Comparison of ENCODE assay signal across 14 cellular contexts in genomic region chr6:33896391-33897192, GRCh38.
DNase-seq lines count a peak whose midpoint lies in the region; ATAC-seq, FAIRE-seq and TF ChIP-seq lines count a peak whose summit lies in the region.
"Had no signal": no experiment of that assay in that cellular context is flagged by ENCODE, and none has a peak within 500 bp of the region (broad histone marks: within the 10 kb centered on the region; RNA-seq: fewer than 3 reads in every experiment).

No MANE protein-coding gene starts in this region.

- peak overlapping the region; percentile 58 for H3K27ac Mint-ChIP-seq in activated CD4-positive, alpha-beta T cell treated with anti-CD3 and anti-CD28 coated beads, Interleukin-2, amount 10 ng/mL, durations not matched to agents 24 days and 14 days

- peak; percentile 29 for FAIRE-seq in K562 (lab: Jason Lieb, UNC)
- FAIRE-seq: islet of Langerhans had no signal

- H4K20me1 ChIP-seq in K562 (replicated peaks; ENCODE audit: control insufficient read depth, insufficient read depth, low read length): no peaks in the 10 kb centered on the region

- in situ Hi-C loops in K562 (cut with MboI): no loop called here

- peaks cover 3% of the 10 kb centered on the region for H3K9me3 Mint-ChIP-seq in activated CD4-positive, alpha-beta T cell treated with anti-CD3 and anti-CD28 coated beads, Interleukin-2, amount 10 ng/mL, durations not matched to agents 24 days and 14 days

- peaks cover 51% of the 10 kb centered on the region for H3K4me1 Mint-ChIP-seq in activated CD4-positive, alpha-beta T cell treated with anti-CD3 and anti-CD28 coated beads, Interleukin-2, amount 10 ng/mL, durations not matched to agents 24 days and 14 days

- peaks cover 9% of the 10 kb centered on the region for H3K27me3 Mint-ChIP-seq in activated CD4-positive, alpha-beta T cell treated with anti-CD3 and anti-CD28 coated beads, Interleukin-2, amount 10 ng/mL, durations not matched to agents 24 days and 14 days

- H3K4me2 ChIP-seq in K562 (ENCODE audit: insufficient read depth, low read length) (0 out of 2 replicates have a peak overlapping the region, but pooled peaks have one; percentile 3), neuronal stem cell (ENCODE audit: insufficient read depth, low read length, poor library complexity, severe bottlenecking) (no peak overlapping the region)

- no peak overlapping the region for H3K27ac ChIP-seq in K562 (ENCODE audit: extremely low read depth, low read depth, low read length)
- H3K27ac ChIP-seq in neuronal stem cell (replicated peaks; ENCODE audit: low read length): no peak overlapping the region
- H3K27ac ChIP-seq: brain microvascular endothelial cell, thoracic aorta had no signal

- peak overlapping the region; percentile 13 for H3K23ac ChIP-seq in neuronal stem cell (ENCODE audit: low read depth, low read length, poor library complexity)

- H3K36me3 ChIP-seq in K562 (ENCODE audit: control insufficient read depth, insufficient read depth, low read length) (no peaks in the 10 kb centered on the region), neuronal stem cell (replicated peaks in 1 of 2; ENCODE audit: control insufficient read depth in 2 of 2, insufficient read depth in 2 of 2, low read length in 2 of 2) (no peaks in the 10 kb centered on the region)
- H3K36me3 ChIP-seq: brain microvascular endothelial cell, thoracic aorta, WERI-Rb-1 had no signal

- H2BK120ac ChIP-seq in neuronal stem cell (ENCODE audit: low read depth, low read length): no peak overlapping the region

- H3K79me1 ChIP-seq in neuronal stem cell (ENCODE audit: low read depth, low read length): no peaks in the 10 kb centered on the region

- CTCF ChIA-PET in K562 (lab: Yijun Ruan, JAX; ENCODE audit: low intra/inter-chr PET ratio): no interaction called here

- ATAC-seq in K562 (no peak; the same call in 2 of the 3 replicates), GM19467 (IDR thresholded peaks at IDR 0.05; ENCODE audit: unreplicated experiment) (no peak), HG03378 (IDR thresholded peaks at IDR 0.05; ENCODE audit: unreplicated experiment) (no peak)

- H4K8ac ChIP-seq in neuronal stem cell (ENCODE audit: low read depth, low read length): no peak overlapping the region

- H2AK5ac ChIP-seq in neuronal stem cell (ENCODE audit: low read depth, low read length): no peak overlapping the region

- POLR2A ChIA-PET in K562 (lab: Yijun Ruan, JAX): interaction anchor here (0.5 to 2.1 kb wide), 4 partner anchors 8 to 525 kb away, joined by 3 to 7 read pairs (median 3); no protein-coding TSS in a partner anchor

- TF ChIP-seq POLR2A in K562 (conservative IDR thresholded peaks at IDR 0.05): no peak

- H2AFZ ChIP-seq in K562 (ENCODE audit: low read depth, low read length): peak overlapping the region; percentile 12; the same call in 1 of the 2 replicates
- H2AFZ ChIP-seq in neuronal stem cell (ENCODE audit: low read length): no peak overlapping the region

- no peak overlapping the region for H2BK5ac ChIP-seq in neuronal stem cell (ENCODE audit: low read length)

- no peak for TF ChIP-seq CTCF in K562 (IDR thresholded peaks at IDR 0.05 in 2 of 3, conservative IDR thresholded peaks at IDR 0.05 in 1 of 3; ENCODE audit: insufficient read depth in 2 of 3, low read depth in 1 of 3, low read length in 3 of 3)

- H3K18ac ChIP-seq in neuronal stem cell (ENCODE audit: low read length): no peak overlapping the region

- peaks cover 6 to 14% of the 10 kb centered on the region in 2 experiments; a peak in 4 of 5 replicates for H3K4me1 ChIP-seq in K562 (replicated peaks in 1 of 2; ENCODE audit: control insufficient read depth in 2 of 2, insufficient read depth in 2 of 2, low read length in 2 of 2)
- H3K4me1 ChIP-seq in neuronal stem cell (ENCODE audit: control insufficient read depth in 2 of 2, insufficient read depth in 1 of 2, low read depth in 1 of 2, low read length in 2 of 2): no peaks in the 10 kb centered on the region

- no peak overlapping the region for H3K4ac ChIP-seq in neuronal stem cell (ENCODE audit: low read length)

- whole genome bisulfite sequencing in K562 (ENCODE audit: insufficient coverage, low coverage, missing lambda C conversion rate): 12% methylated on average over 16 of the region's 16 CpGs
- no CpG with 5 or more reads among the region's 16 CpGs for whole genome bisulfite sequencing in neuronal stem cell (ENCODE audit: extremely low coverage in 2 of 2, insufficient read length in 2 of 2, insufficient replicate concordance in 1 of 2), 2 donors

- no peak overlapping the region for H2BK12ac ChIP-seq in neuronal stem cell (ENCODE audit: low read length)

- H3K4me3 ChIP-seq in K562 (no peak overlapping the region), neuronal stem cell (ENCODE audit: low read length in 2 of 2) (no peak overlapping the region)
- H3K4me3 ChIP-seq: thoracic aorta had no signal

- peak overlapping the region; percentile 38 for H2BK15ac ChIP-seq in neuronal stem cell (ENCODE audit: low read length)

- H3K4me3 Mint-ChIP-seq in activated CD4-positive, alpha-beta T cell treated with anti-CD3 and anti-CD28 coated beads, Interleukin-2, amount 10 ng/mL, durations not matched to agents 24 days and 14 days: no peak overlapping the region

- intact Hi-C loops in activated CD4-positive, alpha-beta T cell treated with anti-CD3 and anti-CD28 coated beads, Interleukin-2, amount 10 ng/mL, durations not matched to agents 24 days and 14 days (cut with micrococcal nuclease): no loop called here
- intact Hi-C loops in K562 (cut with micrococcal nuclease): no loop called here
- intact Hi-C loops in cardiac septum (cut with DNase I): no loop called here

- peaks cover 24 to 46% of the 10 kb centered on the region in 2 experiments for H3K27me3 ChIP-seq in K562 (ENCODE audit: control insufficient read depth in 2 of 2, insufficient read depth in 2 of 2, low read length in 2 of 2)
- H3K27me3 ChIP-seq in neuronal stem cell (ENCODE audit: control insufficient read depth in 3 of 3, insufficient read depth in 3 of 3, low read depth in 1 of 3, low read length in 3 of 3): peaks cover 0 to 19% (median 0%) of the 10 kb centered on the region in 3 experiments

- no peak for TF ChIP-seq EP300 in K562 (IDR thresholded peaks at IDR 0.05; ENCODE audit: low read length)

- no peaks in the 10 kb centered on the region for H3K79me2 ChIP-seq in K562 (ENCODE audit: control insufficient read depth, insufficient read depth, low read length)

- no peaks in the 10 kb centered on the region for H3K36me3 Mint-ChIP-seq in activated CD4-positive, alpha-beta T cell treated with anti-CD3 and anti-CD28 coated beads, Interleukin-2, amount 10 ng/mL, durations not matched to agents 24 days and 14 days (ENCODE audit: low read depth)

- no TSS peak for BruUV-seq in K562 (replicated peaks; lab: Mats Ljungman, UMichigan)

- H3K9me3 ChIP-seq in K562 (replicated peaks; ENCODE audit: control insufficient read depth, insufficient read depth, low read depth, low read length) (no peaks in the 10 kb centered on the region), neuronal stem cell (replicated peaks in 1 of 2; ENCODE audit: control insufficient read depth in 2 of 2, insufficient read depth in 1 of 2, low read depth in 1 of 2, low read length in 2 of 2) (peaks cover 0 to 1% of the 10 kb centered on the region in 2 donors)
- H3K9me3 ChIP-seq: thoracic aorta had no signal

- DNase-seq in activated CD4-positive, alpha-beta T cell treated with anti-CD3 and anti-CD28 coated beads, Interleukin-2, amount 10 ng/mL, durations not matched to agents 24 days and 14 days: no peak
- DNase-seq in activated CD4-positive, alpha-beta T cell treated with anti-CD3 and anti-CD28 coated beads for 4 hours: no peak
- DNase-seq in EL (peak; percentile 22), K562 (ENCODE audit: extremely low read depth in 1 of 4, low spot score in 3 of 4) (peak; percentile 42 to 72 (median 58)), neuronal stem cell (ENCODE audit: low spot score) (no peak), cardiac septum (ENCODE audit: low spot score) (no peak)
- DNase-seq: AML-193, brain microvascular endothelial cell, posterior cingulate gyrus, WERI-Rb-1 had no signal

- no peak overlapping the region for H4K91ac ChIP-seq in neuronal stem cell (ENCODE audit: low read depth, low read length, poor library complexity)

- no peaks in the 10 kb centered on the region for H3K9me1 ChIP-seq in K562 (ENCODE audit: control insufficient read depth, insufficient read depth, low read length)

- no peak for TF ChIP-seq RAD21 in K562 (CRISPR knock-in tag; conservative IDR thresholded peaks at IDR 0.05 in 1 of 2, IDR thresholded peaks at IDR 0.05 in 1 of 2)

- peak overlapping the region; percentile 84 for H3K14ac ChIP-seq in neuronal stem cell (ENCODE audit: low read length)

- H3K9ac ChIP-seq in K562 (ENCODE audit: insufficient read depth in 1 of 2, low read depth in 2 of 2, low read length in 2 of 2) (peak overlapping the region in 1 of 2 experiments; percentile 38; a peak in 2 of 4 replicates), neuronal stem cell (ENCODE audit: low read depth, low read length, poor library complexity) (no peak overlapping the region)

TF ChIP-seq in K562, 482 proteins besides CTCF, POLR2A, EP300 and RAD21 (continues in another document):
- TF ChIP-seq ZNF41 (CRISPR knock-in tag; conservative IDR thresholded peaks at IDR 0.05) (no peak), CHCHD3 (CRISPR knock-in tag; IDR thresholded peaks at IDR 0.05) (no peak), EGR1 (conservative IDR thresholded peaks at IDR 0.05) (peak; percentile 75), E2F6 (IDR thresholded peaks at IDR 0.05; ENCODE audit: borderline replicate concordance in 1 of 2, extremely low read depth in 1 of 2, insufficient read depth in 1 of 2, insufficient read length in 1 of 2, low read depth in 1 of 2, low read length in 1 of 2, poor library complexity in 1 of 2, severe bottlenecking in 1 of 2) (peak in 1 of 2 experiments; percentile 11)

Comparison
In these comparisons a context has a peak if more than half of its experiments do, and no peak if none do; other contexts are left out.
1. DNase-seq: peak in EL (single experiment) and K562 (4 of 4); none in activated CD4-positive, alpha-beta T cell treated with anti-CD3 and anti-CD28 coated beads, Interleukin-2, amount 10 ng/mL, durations not matched to agents 24 days and 14 days (single experiment), activated CD4-positive, alpha-beta T cell treated with anti-CD3 and anti-CD28 coated beads for 4 hours (0 of 2), neuronal stem cell (single experiment) and cardiac septum (single experiment).